Comparison of ENCODE assay signal across 17 cellular contexts in the genomic region with DNA sequence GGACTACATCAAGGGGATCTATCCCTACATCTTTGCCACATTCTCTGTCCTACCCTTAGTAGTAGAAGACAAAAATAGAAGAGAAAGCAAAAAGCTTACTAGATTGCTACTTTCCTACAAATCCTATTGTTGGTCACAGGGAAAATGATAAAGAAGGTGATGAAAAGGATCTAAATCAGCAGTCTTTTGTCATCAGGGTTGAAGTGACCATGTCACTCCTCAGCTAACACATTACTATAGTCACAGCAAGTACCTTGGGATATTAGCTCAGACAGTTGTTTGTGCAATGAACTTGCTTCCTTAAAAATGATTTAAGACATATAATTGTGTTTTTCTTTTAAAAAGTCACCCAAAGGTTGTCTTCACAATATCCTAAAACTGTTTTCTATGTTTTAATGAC. TPM values are rescaled to one million over a fixed set of nuclear protein-coding genes. Genes with fewer than 3 reads are reported as not detected.
A peak's percentile ranks its signal among the peaks of the same experiment; 100 is the strongest.
DNase-seq lines count a peak whose midpoint lies in the region; ATAC-seq, FAIRE-seq and TF ChIP-seq lines count a peak whose summit lies in the region.
"Had no signal": no experiment of that assay in that cellular context is flagged by ENCODE, and none has a peak within 500 bp of the region (broad histone marks: within the 10 kb centered on the region; RNA-seq: fewer than 3 reads in every experiment).

No MANE protein-coding gene starts in this region.

- in situ Hi-C loops in GM12878 (cut with MboI) = no loop called here

- no peak for DNase-seq in MM.1S
- DNase-seq in GM12878 (ENCODE audit: low read depth, low spot score) = no peak
- no peak for DNase-seq in left ventricle myocardium superior
- DNase-seq in suprapubic skin (ENCODE audit: low spot score in 2 of 2) = no peak
- DNase-seq in GM19240 (ENCODE audit: insufficient read length, low spot score) = no peak
- DNase-seq in left lung = no peak
- no peak for DNase-seq in NCI-H510A (lab: John Stamatoyannopoulos, UW)
- DNase-seq: BE2C; CD8-positive, alpha-beta memory T cell; GOT3; NCI-H1930; NCI-H2171; NCI-H446 treated with DMSO at 0.1 percent for 48 hours; NCI-H774; Peyer's patch; SHP77 treated with DMSO at 0.1 percent for 48 hours had no signal

- FAIRE-seq in GM12878 (lab: Jason Lieb, UNC) = peak; percentile 49

- TF ChIP-seq CTCF in MM.1S (IDR thresholded peaks at IDR 0.05; ENCODE audit: low read length) (no peak), GM12878 (IDR thresholded peaks at IDR 0.05 in 2 of 3, conservative IDR thresholded peaks at IDR 0.05 in 1 of 3; ENCODE audit: control insufficient read depth in 2 of 3, extremely low read depth in 1 of 3, insufficient read depth in 1 of 3, low read depth in 3 of 3, low read length in 3 of 3) (no peak), suprapubic skin (IDR thresholded peaks at IDR 0.05) (no peak), left lung (IDR thresholded peaks at IDR 0.05) (no peak)

- TF ChIP-seq RAD21 in GM12878 (IDR thresholded peaks at IDR 0.05; ENCODE audit: insufficient read depth, low read depth, low read length) = no peak

- ATAC-seq in GM12878 = no peak
- ATAC-seq in left ventricle myocardium superior = peak; percentile 55
- ATAC-seq in left lung = no peak

- intact Hi-C loops in GM12878 (cut with micrococcal nuclease; ENCODE audit: unreplicated experiment) = no loop called here
- intact Hi-C loops in left ventricle myocardium superior (cut with micrococcal nuclease) = no loop called here
- intact Hi-C loops in left lung (cut with DNase I) = no loop called here

- no peak for TF ChIP-seq POLR2A in GM12878 (IDR thresholded peaks at IDR 0.05; ENCODE audit: low read depth, low read length)
- no peak for TF ChIP-seq POLR2A in suprapubic skin (IDR thresholded peaks at IDR 0.05)

- H3K4me2 ChIP-seq in MM.1S (ENCODE audit: low read depth, low read length) = peak overlapping the region; percentile 76
- H3K4me2 ChIP-seq in GM12878 (ENCODE audit: control insufficient read depth, insufficient read depth) = no peak overlapping the region

- no peaks in the 10 kb centered on the region for H4K20me1 ChIP-seq in MM.1S (ENCODE audit: insufficient read depth, low read length)
- no peaks in the 10 kb centered on the region for H4K20me1 ChIP-seq in GM12878 (ENCODE audit: control insufficient read depth, insufficient read depth)

- H2AFZ ChIP-seq in MM.1S (ENCODE audit: low read length) (no peak overlapping the region), GM12878 (ENCODE audit: control insufficient read depth, low read depth, low read length) (no peak overlapping the region)

- CTCF ChIA-PET in GM12878 (lab: Yijun Ruan, JAX) = interaction anchor here (0.6 to 2.8 kb wide), 9 partner anchors 8 to 168 kb away, joined by 3 to 16 read pairs (median 4); no protein-coding TSS in a partner anchor

- H3K9me2 ChIP-seq in MM.1S (replicated peaks; ENCODE audit: insufficient read depth, low read length) = no peaks in the 10 kb centered on the region

- H3K4me1 ChIP-seq in MM.1S (ENCODE audit: low read length) (peaks cover 75% of the 10 kb centered on the region), GM12878 (ENCODE audit: control insufficient read depth, insufficient read depth, low read length) (peaks cover 12% of the 10 kb centered on the region), suprapubic skin (peaks cover 37% of the 10 kb centered on the region), left lung (peaks cover 0 to 48% of the 10 kb centered on the region in 2 donors)
- H3K4me1 ChIP-seq: Peyer's patch had no signal

- SMC1A ChIA-PET in GM12878 (lab: Charles Lee; ENCODE audit: uncharacterized antibody, unreplicated experiment) = interaction anchor here (1.0 to 3.2 kb wide), 14 partner anchors 8 to 167 kb away, joined by 4 to 23 read pairs (median 14); no protein-coding TSS in a partner anchor

- H3F3A ChIP-seq in MM.1S (ENCODE audit: insufficient read depth, low read length) = peaks cover 79% of the 10 kb centered on the region

- H3K9me3 ChIP-seq in MM.1S (replicated peaks; ENCODE audit: insufficient read depth, low read length) (no peaks in the 10 kb centered on the region), GM12878 (replicated peaks; ENCODE audit: control insufficient read depth, insufficient read depth, low read length) (no peaks in the 10 kb centered on the region), suprapubic skin (no peaks in the 10 kb centered on the region), left lung (no peaks in the 10 kb centered on the region)
- H3K9me3 ChIP-seq: BE2C, Peyer's patch had no signal

- POLR2A ChIA-PET in GM12878 (lab: Charles Lee) = interaction anchor here (1.2 to 1.3 kb wide), 3 partner anchors 14 to 37 kb away, joined by 3 to 5 read pairs (median 5); no protein-coding TSS in a partner anchor

- no peaks in the 10 kb centered on the region for H3K27me3 ChIP-seq in MM.1S (replicated peaks; ENCODE audit: insufficient read depth, low read length)
- H3K27me3 ChIP-seq in GM12878 (replicated peaks in 1 of 2; ENCODE audit: control insufficient read depth in 2 of 2, insufficient read depth in 2 of 2, low read length in 1 of 2) = no peaks in the 10 kb centered on the region
- H3K27me3 ChIP-seq in suprapubic skin = no peaks in the 10 kb centered on the region
- no peaks in the 10 kb centered on the region for H3K27me3 ChIP-seq in left lung
- H3K27me3 ChIP-seq: BE2C, Peyer's patch had no signal

- H3K27ac ChIP-seq in MM.1S (ENCODE audit: low read length) (peak overlapping the region; percentile 98), GM12878 (ENCODE audit: control insufficient read depth, insufficient read depth) (no peak overlapping the region; the same call in 1 of the 2 replicates), suprapubic skin (peak overlapping the region; percentile 39), left lung (peak overlapping the region in 1 of 2 donors; percentile 25)
- H3K27ac ChIP-seq: Peyer's patch had no signal

- BruUV-seq in GM12878 (replicated peaks; lab: Mats Ljungman, UMichigan) = no TSS peak

- RAD21 ChIA-PET in GM12878 (lab: Charles Lee; ENCODE audit: unreplicated experiment) = interaction anchor here (0.9 to 2.8 kb wide), 11 partner anchors 10 to 157 kb away, joined by 3 to 16 read pairs (median 6); no protein-coding TSS in a partner anchor

- H3K79me2 ChIP-seq in MM.1S (ENCODE audit: low read length) (peaks cover 87% of the 10 kb centered on the region), GM12878 (ENCODE audit: control insufficient read depth, insufficient read depth, low read length) (no peaks in the 10 kb centered on the region; the same call in 1 of the 2 replicates)

- 0 out of 2 replicates have a peak overlapping the region, but pooled peaks have one; percentile 8 for H3K4me3 ChIP-seq in MM.1S (ENCODE audit: low read length)
- H3K4me3 ChIP-seq in GM12878 = no peak overlapping the region
- no peak overlapping the region for H3K4me3 ChIP-seq in suprapubic skin
- H3K4me3 ChIP-seq in left lung = no peak overlapping the region
- H3K4me3 ChIP-seq: Peyer's patch had no signal

- no peak for TF ChIP-seq EP300 in GM12878 (IDR thresholded peaks at IDR 0.05; ENCODE audit: borderline replicate concordance in 1 of 2, control insufficient read depth in 1 of 2, low read depth in 2 of 2, low read length in 2 of 2)
- no peak for TF ChIP-seq EP300 in suprapubic skin (IDR thresholded peaks at IDR 0.05)

- H3K9ac ChIP-seq in MM.1S (ENCODE audit: low read length) = peak overlapping the region; percentile 92
- no peak overlapping the region for H3K9ac ChIP-seq in GM12878 (ENCODE audit: control insufficient read depth, insufficient read depth, low read length)

- H3K36me3 ChIP-seq in MM.1S (replicated peaks; ENCODE audit: insufficient read depth, low read length) = no peaks in the 10 kb centered on the region; the same call in 1 of the 2 replicates
- no peaks in the 10 kb centered on the region for H3K36me3 ChIP-seq in GM12878 (ENCODE audit: control insufficient read depth in 2 of 2, insufficient read depth in 2 of 2, low read length in 1 of 2)
- H3K36me3 ChIP-seq in suprapubic skin = no peaks in the 10 kb centered on the region
- peaks cover 0 to 22% of the 10 kb centered on the region in 2 donors for H3K36me3 ChIP-seq in left lung
- H3K36me3 ChIP-seq: Peyer's patch had no signal

TF ChIP-seq in GM12878, 131 proteins besides CTCF, POLR2A, EP300 and RAD21:
- TF ChIP-seq SIX5 (IDR thresholded peaks at IDR 0.05; ENCODE audit: low read depth, low read length, severe bottlenecking) (no peak), SPI1 (IDR thresholded peaks at IDR 0.05; ENCODE audit: borderline replicate concordance, insufficient read depth, low read depth, low read length) (no peak), MTA2 (IDR thresholded peaks at IDR 0.05; ENCODE audit: low read depth) (no peak), YY1 (IDR thresholded peaks at IDR 0.05; ENCODE audit: low read depth, low read length) (no peak), TCF3 (IDR thresholded peaks at IDR 0.05; ENCODE audit: borderline replicate concordance, insufficient read depth, low read depth, low read length) (no peak), IRF4 (IDR thresholded peaks at IDR 0.05; ENCODE audit: low read depth, low read length) (no peak), TCF12 (IDR thresholded peaks at IDR 0.05; ENCODE audit: low read depth, low read length) (no peak), JUND (IDR thresholded peaks at IDR 0.05; ENCODE audit: low read depth, low read length) (no peak), TAF1 (IDR thresholded peaks at IDR 0.05; ENCODE audit: borderline replicate concordance, low read depth, low read length) (no peak), CBX5 (IDR thresholded peaks at IDR 0.05; ENCODE audit: low read depth) (no peak), ZBED1 (IDR thresholded peaks at IDR 0.05; ENCODE audit: borderline replicate concordance) (no peak)
TF ChIP-seq in GM12878: peak in this region for 0.

RNA-seq across cellular contexts. Expression of gene ST3GAL6, which starts 6.3 kb away (rescaled TPM):
- total RNA-seq in GM12878 (2013; cell fraction: nucleolus; rRNA removed) = 172 and 176 TPM in 2 replicates
- 35.4 and 43.9 TPM in 2 replicates for total RNA-seq in GM12878 (2014; rRNA removed)
- 38.6 and 39.2 TPM in 2 replicates for total RNA-seq in GM12878 (2014; rRNA removed; fragmentation: Illumina TruSeq; extraction: Trizol)
- total RNA-seq in GM12878 (2021) = 36.2 TPM in 2 replicates
- polyA plus RNA-seq in GM12878 (2011; ENCODE audit: low read depth) = 3.2 TPM
- polyA plus RNA-seq in GM12878 (2011; rRNA removed) = 20.2 and 31.3 TPM in 2 replicates
- polyA plus RNA-seq in GM12878 (2011; cell fraction: cytosol; rRNA removed) = 6.9 and 9.8 TPM in 2 replicates
- polyA plus RNA-seq in GM12878 (2011; cell fraction: nucleus; rRNA removed) = 21.4 and 27.9 TPM in 2 replicates
- polyA plus RNA-seq in GM12878 (2012) = 6.3 and 11.1 TPM in 2 replicates
- polyA plus RNA-seq in GM12878 (2014; fragmentation: Illumina TruSeq; extraction: Trizol) = 38.8 and 58.0 TPM in 2 replicates
- 10 to 100 TPM; 19.5 to 31.4 TPM for polyA plus RNA-seq in GM12878 (2014; fragmentation: Nextera tagmentation; extraction: Ambion mirVana)
- polyA plus RNA-seq in GM12878 (2014; rRNA removed) = 32.4 and 41.2 TPM in 2 replicates
- 10 to 100 TPM; 38.8 to 40.4 TPM for polyA plus RNA-seq in GM12878 (2016; fragmentation: Nextera tagmentation; extraction: Ambion mirVana)
- 10.3 and 13.2 TPM in 2 replicates for polyA minus RNA-seq in GM12878 (2011; rRNA and poly(A)+ RNA removed)
- polyA minus RNA-seq in GM12878 (2011; cell fraction: cytosol; rRNA and poly(A)+ RNA removed) = 7.8 and 8.3 TPM in 2 replicates
- polyA minus RNA-seq in GM12878 (2011; cell fraction: nucleus; rRNA and poly(A)+ RNA removed) = 25.9 and 40.0 TPM in 2 replicates
- 27.0 TPM for total RNA-seq in left ventricle myocardium superior
- 10 to 100 TPM; 13.1 to 48.0 (median 20.6) TPM for total RNA-seq in suprapubic skin
- total RNA-seq in left lung = 10 to 100 TPM; 10.9 to 30.8 TPM
- polyA plus RNA-seq: CD8-positive, alpha-beta memory T cell; IgD-negative memory B cell had no signal
